In genomic region chrX:43750248-43750676, GRCh38 we compare ENCODE assay signal across 9 cellular contexts.
DNase-seq lines count a peak whose midpoint lies in the region; ATAC-seq and TF ChIP-seq lines count a peak whose summit lies in the region.
"Had no signal": no experiment of that assay in that cellular context is flagged by ENCODE, and none has a peak within 500 bp of the region (broad histone marks: within the 10 kb centered on the region; RNA-seq: fewer than 3 reads in every experiment).

No MANE protein-coding gene starts in this region.

- no peaks in the 10 kb centered on the region for H3K36me3 Mint-ChIP-seq in CD8-positive, alpha-beta T cell
- no peaks in the 10 kb centered on the region for H3K36me3 Mint-ChIP-seq in activated T-helper 17 cell treated with anti-CD3 and anti-CD28 coated beads, Interleukin-2, amount 50 U/mL, for 72 hours (ENCODE audit: low read depth)
- no peaks in the 10 kb centered on the region for H3K36me3 Mint-ChIP-seq in osteocyte (ENCODE audit: unreplicated experiment)

- no peak overlapping the region for H3K4me3 ChIP-seq in CD8-positive, alpha-beta T cell (ENCODE audit: low read depth, low read length)
- no peak overlapping the region for H3K4me3 ChIP-seq in Karpas-422 (ENCODE audit: low read length)
- no peak overlapping the region for H3K4me3 ChIP-seq in PC-9
- H3K4me3 ChIP-seq: skin epidermis had no signal

- H3K27me3 Mint-ChIP-seq in CD8-positive, alpha-beta T cell (ENCODE audit: low read depth) = no peaks in the 10 kb centered on the region
- no peaks in the 10 kb centered on the region for H3K27me3 Mint-ChIP-seq in activated T-helper 17 cell treated with anti-CD3 and anti-CD28 coated beads, Interleukin-2, amount 50 U/mL, for 72 hours
- no peaks in the 10 kb centered on the region for H3K27me3 Mint-ChIP-seq in osteocyte (ENCODE audit: unreplicated experiment)

- no peaks in the 10 kb centered on the region for H3F3A ChIP-seq in PC-9 (ENCODE audit: insufficient read depth, low read depth)

- H3K27ac ChIP-seq in CD8-positive, alpha-beta T cell (ENCODE audit: low read depth, low read length) = no peak overlapping the region
- H3K27ac ChIP-seq in Karpas-422 (ENCODE audit: low read length) (no peak overlapping the region), PC-9 (no peak overlapping the region), foreskin keratinocyte (no peak overlapping the region)
- H3K27ac ChIP-seq: skin epidermis had no signal

- no peaks in the 10 kb centered on the region for H3K4me1 ChIP-seq in CD8-positive, alpha-beta T cell (ENCODE audit: insufficient read depth, low read length)
- H3K4me1 ChIP-seq in Karpas-422 (ENCODE audit: low read length) (no peaks in the 10 kb centered on the region), PC-9 (replicated peaks; ENCODE audit: insufficient read depth) (no peaks in the 10 kb centered on the region), foreskin keratinocyte (no peaks in the 10 kb centered on the region)

- H4K20me1 ChIP-seq in Karpas-422 (ENCODE audit: insufficient read depth, low read depth, low read length) (no peaks in the 10 kb centered on the region), PC-9 (ENCODE audit: insufficient read depth) (no peaks in the 10 kb centered on the region)

- no peak overlapping the region for H3K27ac Mint-ChIP-seq in CD8-positive, alpha-beta T cell
- H3K27ac Mint-ChIP-seq in activated T-helper 17 cell treated with anti-CD3 and anti-CD28 coated beads, Interleukin-2, amount 50 U/mL, for 72 hours = peak overlapping the region; percentile 3
- H3K27ac Mint-ChIP-seq in osteocyte (ENCODE audit: unreplicated experiment) = no peak overlapping the region

- no peak overlapping the region for H2AFZ ChIP-seq in Karpas-422 (ENCODE audit: low read length)
- no peak overlapping the region for H2AFZ ChIP-seq in PC-9

- H3K9me3 ChIP-seq in CD8-positive, alpha-beta T cell (ENCODE audit: low read length) = no peaks in the 10 kb centered on the region
- no peaks in the 10 kb centered on the region for H3K9me3 ChIP-seq in Karpas-422 (ENCODE audit: low read length)
- H3K9me3 ChIP-seq in PC-9 (ENCODE audit: insufficient read depth, low read depth) = no peaks in the 10 kb centered on the region

- intact Hi-C loops in CD8-positive, alpha-beta T cell (cut with DNase I, micrococcal nuclease) = loop anchor here (1.0 to 5.0 kb wide), 6 partner anchors 191 to 1969 kb away; no protein-coding TSS in a partner anchor
- intact Hi-C loops in PC-9 (cut with micrococcal nuclease; ENCODE audit: unreplicated experiment) = loop anchor here (1.0 kb wide), 1 partner anchor 191 kb away; no protein-coding TSS in a partner anchor

- H3K9ac ChIP-seq in Karpas-422 (ENCODE audit: low read length) = no peak overlapping the region

- ATAC-seq in CD8-positive, alpha-beta T cell = peak; percentile 68
- peak; percentile 39 for ATAC-seq in GM19468 (IDR thresholded peaks at IDR 0.05; ENCODE audit: extremely low read depth, unreplicated experiment)
- ATAC-seq in activated T-helper 17 cell treated with anti-CD3 and anti-CD28 coated beads, Interleukin-2, amount 50 U/mL, for 72 hours (replicated peaks) = peak; percentile 71
- ATAC-seq in foreskin keratinocyte = peak; percentile 57
- no peak for ATAC-seq in HG03469 (IDR thresholded peaks at IDR 0.05; ENCODE audit: unreplicated experiment)

- no peaks in the 10 kb centered on the region for H3K36me3 ChIP-seq in CD8-positive, alpha-beta T cell (ENCODE audit: insufficient read depth, low read length)
- H3K36me3 ChIP-seq in Karpas-422 (ENCODE audit: insufficient read depth, low read length) (no peaks in the 10 kb centered on the region), PC-9 (ENCODE audit: low read depth) (no peaks in the 10 kb centered on the region)

- H3K9me3 Mint-ChIP-seq in CD8-positive, alpha-beta T cell = no peaks in the 10 kb centered on the region
- H3K9me3 Mint-ChIP-seq in activated T-helper 17 cell treated with anti-CD3 and anti-CD28 coated beads, Interleukin-2, amount 50 U/mL, for 72 hours = no peaks in the 10 kb centered on the region
- no peaks in the 10 kb centered on the region for H3K9me3 Mint-ChIP-seq in osteocyte (ENCODE audit: unreplicated experiment)

- H3K9me2 ChIP-seq in Karpas-422 (replicated peaks; ENCODE audit: insufficient read depth, low read length) (no peaks in the 10 kb centered on the region), PC-9 (ENCODE audit: insufficient read depth) (no peaks in the 10 kb centered on the region)

- peaks cover 4% of the 10 kb centered on the region for H3K4me1 Mint-ChIP-seq in CD8-positive, alpha-beta T cell (ENCODE audit: low read depth)
- H3K4me1 Mint-ChIP-seq in activated T-helper 17 cell treated with anti-CD3 and anti-CD28 coated beads, Interleukin-2, amount 50 U/mL, for 72 hours = peaks cover 5% of the 10 kb centered on the region
- peaks cover under 1% of the 10 kb centered on the region for H3K4me1 Mint-ChIP-seq in osteocyte (ENCODE audit: unreplicated experiment)

- POLR2A ChIA-PET in CD8-positive, alpha-beta T cell (lab: Charles Lee) = no interaction called here
- POLR2A ChIA-PET in PC-9 (lab: Charles Lee; ENCODE audit: unreplicated experiment) = no interaction called here

- no peaks in the 10 kb centered on the region for H3K79me2 ChIP-seq in Karpas-422 (ENCODE audit: low read length)
- H3K79me2 ChIP-seq in PC-9 (ENCODE audit: low read depth) = no peaks in the 10 kb centered on the region

- peak; percentile 28 for TF ChIP-seq CTCF in CD8-positive, alpha-beta T cell (IDR thresholded peaks at IDR 0.05)
- TF ChIP-seq CTCF in PC-9 (conservative IDR thresholded peaks at IDR 0.05) (peak; percentile 56), foreskin keratinocyte (conservative IDR thresholded peaks at IDR 0.05) (peak; percentile 74), osteocyte (IDR thresholded peaks at IDR 0.05) (peak; percentile 75)

- no peaks in the 10 kb centered on the region for H3K27me3 ChIP-seq in CD8-positive, alpha-beta T cell (ENCODE audit: insufficient read depth, low read length)
- no peaks in the 10 kb centered on the region for H3K27me3 ChIP-seq in Karpas-422 (ENCODE audit: low read length)
- no peaks in the 10 kb centered on the region for H3K27me3 ChIP-seq in PC-9 (ENCODE audit: insufficient read depth, low read depth)
- H3K27me3 ChIP-seq in foreskin keratinocyte = no peaks in the 10 kb centered on the region

- H3K4me2 ChIP-seq in Karpas-422 (ENCODE audit: low read depth, low read length, poor library complexity, severe bottlenecking) (no peak overlapping the region), PC-9 (no peak overlapping the region)

- CTCF ChIA-PET in CD8-positive, alpha-beta T cell (lab: Charles Lee) = interaction anchor here (0.5 to 2.9 kb wide), 12 partner anchors 8 to 1964 kb away, joined by 3 to 19 read pairs (median 4); no protein-coding TSS in a partner anchor
- CTCF ChIA-PET in PC-9 (lab: Charles Lee) = no interaction called here

- DNase-seq in CD8-positive, alpha-beta T cell = peak in 6 of 7 experiments; percentile 3 to 62 (median 32)
- peak; percentile 81 for DNase-seq in Karpas-422
- peak; percentile 10 to 35 for DNase-seq in PC-9
- peak; percentile 16 to 35 for DNase-seq in foreskin keratinocyte
- DNase-seq in osteocyte (ENCODE audit: extremely low spot score, unreplicated experiment) = no peak

- H3K4me3 Mint-ChIP-seq in CD8-positive, alpha-beta T cell = no peak overlapping the region
- H3K4me3 Mint-ChIP-seq in activated T-helper 17 cell treated with anti-CD3 and anti-CD28 coated beads, Interleukin-2, amount 50 U/mL, for 72 hours = no peak overlapping the region
- H3K4me3 Mint-ChIP-seq in osteocyte (ENCODE audit: unreplicated experiment) = no peak overlapping the region

- no TSS peak for BruUV-seq in PC-9 (replicated peaks; lab: Mats Ljungman, UMichigan)
